In genomic region chr13:98443329-98443728, GRCh38 we compare ENCODE assay signal across 11 cellular contexts.
DNase-seq lines count a peak whose midpoint lies in the region; ATAC-seq and TF ChIP-seq lines count a peak whose summit lies in the region.
"Had no signal": no experiment of that assay in that cellular context is flagged by ENCODE, and none has a peak within 500 bp of the region (broad histone marks: within the 10 kb centered on the region; RNA-seq: fewer than 3 reads in every experiment).

No MANE protein-coding gene starts in this region.

- no peak overlapping the region for H3K4me3 Mint-ChIP-seq in activated CD4-positive, alpha-beta memory T cell treated with anti-CD3 and anti-CD28 coated beads for 36 hours
- H3K4me3 Mint-ChIP-seq: CD8-positive, alpha-beta memory T cell had no signal

- no peaks in the 10 kb centered on the region for H3K9me3 Mint-ChIP-seq in activated CD4-positive, alpha-beta memory T cell treated with anti-CD3 and anti-CD28 coated beads for 36 hours
- H3K9me3 Mint-ChIP-seq: CD8-positive, alpha-beta memory T cell had no signal

- in situ Hi-C loops in astrocyte of the spinal cord (cut with HindIII; ENCODE audit: low sequenced_read_pairs), result loop anchor here (25.0 kb wide), 1 partner anchor 219 kb away; no protein-coding TSS in a partner anchor

- H3K36me3 ChIP-seq in ACC112 (ENCODE audit: insufficient read depth, low read length) (0 out of 2 replicates have a peak, but pooled peaks cover 4% of the 10 kb centered on the region), HEK293 (ENCODE audit: control insufficient read depth in 2 of 2, insufficient read depth in 1 of 2, low read length in 2 of 2) (peaks cover 0 to 25% of the 10 kb centered on the region in 2 experiments; a peak in 2 of 3 replicates), kidney epithelial cell (ENCODE audit: control insufficient read depth, insufficient read depth, low read length) (peaks cover 6% of the 10 kb centered on the region)

- ATAC-seq in HG03457 (IDR thresholded peaks at IDR 0.05; ENCODE audit: unreplicated experiment), result no peak
- ATAC-seq: Right ventricle myocardium inferior had no signal

- H3K79me2 ChIP-seq in ACC112 (ENCODE audit: control insufficient read depth, insufficient read depth, low read length, unreplicated experiment), result no peaks in the 10 kb centered on the region

- H3K27ac ChIP-seq in ACC112 (ENCODE audit: low read depth, low read length), result peak overlapping the region; percentile 73
- H3K27ac ChIP-seq in HEK293 (ENCODE audit: extremely low read depth, low read depth, low read length), result no peak overlapping the region

- peaks cover 1% of the 10 kb centered on the region for H3K36me3 Mint-ChIP-seq in activated CD4-positive, alpha-beta memory T cell treated with anti-CD3 and anti-CD28 coated beads for 36 hours

- H3K4me3 ChIP-seq in ACC112 (ENCODE audit: low read depth, low read length), result no peak overlapping the region
- H3K4me3 ChIP-seq in HEK293 (ENCODE audit: low read depth, low read length), result no peak overlapping the region
- H3K4me3 ChIP-seq in astrocyte of the spinal cord (ENCODE audit: low read depth, low read length), result no peak overlapping the region
- no peak overlapping the region for H3K4me3 ChIP-seq in kidney epithelial cell (ENCODE audit: low read depth, low read length)

- no peaks in the 10 kb centered on the region for H3K27me3 Mint-ChIP-seq in activated CD4-positive, alpha-beta memory T cell treated with anti-CD3 and anti-CD28 coated beads for 36 hours

- no peaks in the 10 kb centered on the region for H3K27me3 ChIP-seq in ACC112 (ENCODE audit: insufficient read depth, low read length)
- H3K27me3 ChIP-seq in kidney epithelial cell (ENCODE audit: control insufficient read depth, insufficient read depth, low read length), result no peaks in the 10 kb centered on the region

- TF ChIP-seq CTCF in HEK293 (tag by site-specific recombination; IDR thresholded peaks at IDR 0.05) (no peak), astrocyte of the spinal cord (IDR thresholded peaks at IDR 0.05; ENCODE audit: low read depth, low read length) (no peak), kidney epithelial cell (IDR thresholded peaks at IDR 0.05; ENCODE audit: insufficient read depth, low read length, poor library complexity, severe bottlenecking) (no peak)

- H3K4me1 Mint-ChIP-seq in activated CD4-positive, alpha-beta memory T cell treated with anti-CD3 and anti-CD28 coated beads for 36 hours (ENCODE audit: low read depth), result peaks cover 16% of the 10 kb centered on the region

- intact Hi-C loops in activated CD4-positive, alpha-beta memory T cell treated with anti-CD3 and anti-CD28 coated beads for 36 hours (cut with micrococcal nuclease), result loop anchor here (10.0 kb wide), 1 partner anchor 589 kb away; no protein-coding TSS in a partner anchor

- DNase-seq in astrocyte of the spinal cord (ENCODE audit: low read depth, low spot score), result peak; percentile 55
- peak; percentile 35 for DNase-seq in kidney epithelial cell (ENCODE audit: low read depth)
- no peak for DNase-seq in nucleus accumbens (lab: John Stamatoyannopoulos, UW)
- DNase-seq in UCSD-AML1 (lab: John Stamatoyannopoulos, UW; ENCODE audit: unreplicated experiment), result no peak
- DNase-seq in activated CD4-positive, alpha-beta memory T cell treated with anti-CD3 and anti-CD28 coated beads for 36 hours, result no peak
- DNase-seq: CD8-positive, alpha-beta memory T cell; NCI-H2029 treated with DMSO at 0.1 percent for 48 hours had no signal

- H3K9me3 ChIP-seq in HEK293 (ENCODE audit: control insufficient read depth, insufficient read depth, low read depth, low read length), result no peaks in the 10 kb centered on the region

- H3K4me1 ChIP-seq in ACC112 (ENCODE audit: control insufficient read depth, insufficient read depth, low read length, unreplicated experiment) (peaks cover 16% of the 10 kb centered on the region), HEK293 (ENCODE audit: control insufficient read depth, insufficient read depth, low read length) (no peaks in the 10 kb centered on the region)

- CTCF ChIA-PET in HEK293 (lab: Yijun Ruan, JAX), result no interaction called here
- CTCF ChIA-PET in activated CD4-positive, alpha-beta memory T cell treated with anti-CD3 and anti-CD28 coated beads for 36 hours (lab: Charles Lee), result interaction anchor here (6.1 kb wide), 1 partner anchor 209 kb away, joined by 155 read pairs; no protein-coding TSS in a partner anchor

- no peak overlapping the region for H2AFZ ChIP-seq in ACC112 (ENCODE audit: low read length, unreplicated experiment)

- POLR2A ChIA-PET in HEK293 (lab: Yijun Ruan, JAX), result no interaction called here
- POLR2A ChIA-PET in activated CD4-positive, alpha-beta memory T cell treated with anti-CD3 and anti-CD28 coated beads for 36 hours (lab: Charles Lee), result no interaction called here

- no peak overlapping the region for H3K27ac Mint-ChIP-seq in activated CD4-positive, alpha-beta memory T cell treated with anti-CD3 and anti-CD28 coated beads for 36 hours

TF ChIP-seq in HEK293, 187 proteins besides CTCF, POLR2A, EP300 and RAD21:
- TF ChIP-seq ZNF777 (tag by site-specific recombination; IDR thresholded peaks at IDR 0.05; ENCODE audit: borderline replicate concordance) (no peak), ZSCAN4 (tag by site-specific recombination; IDR thresholded peaks at IDR 0.05) (no peak), ZNF600 (tag by site-specific recombination; IDR thresholded peaks at IDR 0.05) (peak; percentile 70), KLF17 (tag by site-specific recombination; IDR thresholded peaks at IDR 0.05) (peak; percentile 88), ZBTB21 (tag by site-specific recombination; IDR thresholded peaks at IDR 0.05) (no peak), WT1 (tag by site-specific recombination; IDR thresholded peaks at IDR 0.05) (0 out of 2 replicates have a peak, but pooled peaks have one; percentile 18), ZNF138 (tag by site-specific recombination; IDR thresholded peaks at IDR 0.05; ENCODE audit: borderline replicate concordance) (no peak), KLF1 (tag by site-specific recombination; IDR thresholded peaks at IDR 0.05) (peak; percentile 48)

Comparison
In these comparisons a context has a peak if more than half of its experiments do, and no peak if none do; other contexts are left out.
1. DNase-seq: peak in astrocyte of the spinal cord (single experiment) and kidney epithelial cell (single experiment); none in nucleus accumbens (0 of 56), UCSD-AML1 (single experiment) and activated CD4-positive, alpha-beta memory T cell treated with anti-CD3 and anti-CD28 coated beads for 36 hours (single experiment).